Comparison of ENCODE assay signal across 23 cellular contexts in the genomic region with DNA sequence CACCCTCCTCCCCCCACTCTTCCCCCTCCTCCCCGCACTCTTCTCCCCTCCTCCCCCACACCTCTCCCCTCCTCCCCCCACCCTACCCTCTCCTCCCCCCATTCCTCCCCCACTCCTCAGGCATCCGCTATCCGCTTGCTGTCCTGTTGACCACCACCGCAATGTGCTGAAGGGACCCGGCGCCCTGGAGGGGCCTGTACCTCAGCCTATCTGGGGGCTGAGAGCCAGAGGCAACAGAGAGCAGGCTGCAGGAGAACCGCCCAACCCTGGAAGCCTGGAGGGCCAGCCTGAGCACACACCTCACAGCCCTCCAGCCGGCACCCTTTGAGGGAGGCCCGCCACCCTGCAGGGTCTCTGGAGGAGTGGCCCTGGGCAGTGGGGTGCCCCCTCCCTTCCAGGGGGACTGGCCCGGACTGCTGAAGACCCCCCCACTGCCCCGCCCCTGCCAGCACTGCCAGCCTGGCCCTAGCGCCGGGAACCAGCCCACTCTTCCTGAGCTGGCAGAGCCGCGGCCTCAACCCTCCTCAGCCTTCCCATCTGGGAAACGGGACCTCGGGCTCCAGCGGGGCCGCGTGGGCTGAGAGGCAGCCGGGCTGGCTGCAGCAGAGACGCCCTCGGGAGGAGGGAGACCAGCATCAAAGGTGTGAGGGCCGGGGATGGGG. TPM values are rescaled to one million over a fixed set of nuclear protein-coding genes. Genes with fewer than 3 reads are reported as not detected.
DNase-seq lines count a peak whose midpoint lies in the region; ATAC-seq and TF ChIP-seq lines count a peak whose summit lies in the region.
"Had no signal": no experiment of that assay in that cellular context is flagged by ENCODE, and none has a peak within 500 bp of the region (broad histone marks: within the 10 kb centered on the region; RNA-seq: fewer than 3 reads in every experiment).

No MANE protein-coding gene starts in this region.

- no peaks in the 10 kb centered on the region for H3K9me3 Mint-ChIP-seq in activated CD8-positive, alpha-beta memory T cell treated with anti-CD3 and anti-CD28 coated beads, Interleukin-2, amount 10 ng/mL, durations not matched to agents 7 days and 5 days (ENCODE audit: low read depth)
- H3K9me3 Mint-ChIP-seq: CD4-positive, CD25-positive, alpha-beta regulatory T cell; GM23338; T-cell had no signal

- H3K4me3 Mint-ChIP-seq in activated CD8-positive, alpha-beta memory T cell treated with anti-CD3 and anti-CD28 coated beads, Interleukin-2, amount 10 ng/mL, durations not matched to agents 7 days and 5 days: no peak overlapping the region
- H3K4me3 Mint-ChIP-seq: CD4-positive, CD25-positive, alpha-beta regulatory T cell; GM23338; T-cell had no signal

- H3K9me3 ChIP-seq in body of pancreas: no peaks in the 10 kb centered on the region
- H3K9me3 ChIP-seq: BE2C, HAP-1, Peyer's patch had no signal

- intact Hi-C loops in body of pancreas (cut with DNase I): no loop called here

- peak; percentile 34 for ATAC-seq in activated CD8-positive, alpha-beta memory T cell treated with anti-CD3 and anti-CD28 coated beads, Interleukin-2, amount 10 ng/mL, durations not matched to agents 7 days and 5 days
- ATAC-seq in HG02973 (IDR thresholded peaks at IDR 0.05; ENCODE audit: unreplicated experiment) (no peak), body of pancreas (no peak)
- ATAC-seq: SK-N-SH treated with all-trans-retinoic acid at 6 μM for 48 hours, T-cell had no signal

- 70% methylated on average over 10 of the region's 24 CpGs; no CpG with 5 or more reads in 1 of the 2 donors for WGBS in body of pancreas, 2 donors

- H3K27ac Mint-ChIP-seq in activated CD8-positive, alpha-beta memory T cell treated with anti-CD3 and anti-CD28 coated beads, Interleukin-2, amount 10 ng/mL, durations not matched to agents 7 days and 5 days: no peak overlapping the region
- H3K27ac Mint-ChIP-seq: CD4-positive, CD25-positive, alpha-beta regulatory T cell; GM23338; T-cell had no signal

- DNase-seq in activated CD8-positive, alpha-beta memory T cell treated with anti-CD3 and anti-CD28 coated beads, Interleukin-2, amount 10 ng/mL, durations not matched to agents 7 days and 5 days: no peak
- DNase-seq in activated CD8-positive, alpha-beta memory T cell treated with anti-CD3 and anti-CD28 coated beads, Interleukin-2, amount 50 U/mL, for 48 hours: no peak
- DNase-seq in OCI-M1 (lab: John Stamatoyannopoulos, UW) (peak; percentile 65), left kidney (ENCODE audit: low read depth, low spot score) (peak; percentile 44), NAMALWA (ENCODE audit: low spot score) (no peak), body of pancreas (no peak)
- DNase-seq: BE2C; CD4-positive, CD25-positive, alpha-beta regulatory T cell; COR-L47; IMR-90; MV-4-11; NCI-H1694; NCI-H2081; NCI-H2171; NCI-H524 treated with DMSO at 0.1 percent for 48 hours; Peyer's patch; T-cell had no signal

- H3K4me1 ChIP-seq in body of pancreas: no peaks in the 10 kb centered on the region
- H3K4me1 ChIP-seq: BE2C, HAP-1 had no signal

- TF ChIP-seq POLR2A in body of pancreas (IDR thresholded peaks at IDR 0.05): no peak

- H3K36me3 Mint-ChIP-seq in activated CD8-positive, alpha-beta memory T cell treated with anti-CD3 and anti-CD28 coated beads, Interleukin-2, amount 10 ng/mL, durations not matched to agents 7 days and 5 days: no peaks in the 10 kb centered on the region
- H3K36me3 Mint-ChIP-seq: CD4-positive, CD25-positive, alpha-beta regulatory T cell; T-cell had no signal

- H3K4me1 Mint-ChIP-seq in activated CD8-positive, alpha-beta memory T cell treated with anti-CD3 and anti-CD28 coated beads, Interleukin-2, amount 10 ng/mL, durations not matched to agents 7 days and 5 days: peaks cover 5% of the 10 kb centered on the region
- H3K4me1 Mint-ChIP-seq: GM23338 had no signal

- no peak overlapping the region for H3K27ac ChIP-seq in body of pancreas
- H3K27ac ChIP-seq: Peyer's patch had no signal

- CTCF ChIA-PET in activated CD8-positive, alpha-beta memory T cell treated with anti-CD3 and anti-CD28 coated beads, Interleukin-2, amount 10 ng/mL, durations not matched to agents 7 days and 5 days (lab: Charles Lee): no interaction called here

- H3K27me3 ChIP-seq in body of pancreas: no peaks in the 10 kb centered on the region

- no peak overlapping the region for H3K4me3 ChIP-seq in body of pancreas
- H3K4me3 ChIP-seq: HAP-1 had no signal

- H3K27me3 Mint-ChIP-seq in activated CD8-positive, alpha-beta memory T cell treated with anti-CD3 and anti-CD28 coated beads, Interleukin-2, amount 10 ng/mL, durations not matched to agents 7 days and 5 days: peaks cover 3% of the 10 kb centered on the region

- no peak for TF ChIP-seq CTCF in body of pancreas (IDR thresholded peaks at IDR 0.05)

- no peaks in the 10 kb centered on the region for H3K36me3 ChIP-seq in body of pancreas (replicated peaks in 1 of 2; ENCODE audit: insufficient read depth in 1 of 2, low read depth in 2 of 2)
- H3K36me3 ChIP-seq: BE2C, HAP-1, Peyer's patch had no signal

RNA-seq across cellular contexts. Expression of gene C1QTNF12, which starts 1.2 kb away (rescaled TPM):
- 1 to 10 TPM; 2.0 to 2.6 TPM for total RNA-seq in activated CD8-positive, alpha-beta memory T cell treated with anti-CD3 and anti-CD28 coated beads, Interleukin-2, amount 10 ng/mL, durations not matched to agents 7 days and 5 days
- not detected for total RNA-seq in body of pancreas
- total RNA-seq: Daoy, M059J had no signal

RNA-seq across cellular contexts. Expression of gene B3GALT6, which starts 13.3 kb away (rescaled TPM):
- 10 to 100 TPM; 17.6 to 25.5 TPM for total RNA-seq in activated CD8-positive, alpha-beta memory T cell treated with anti-CD3 and anti-CD28 coated beads, Interleukin-2, amount 10 ng/mL, durations not matched to agents 7 days and 5 days
- total RNA-seq in body of pancreas: 10 to 100 TPM; 18.4 to 35.6 TPM

RNA-seq across cellular contexts. Expression of gene SDF4, which starts 13.5 kb away (rescaled TPM):
- total RNA-seq in activated CD8-positive, alpha-beta memory T cell treated with anti-CD3 and anti-CD28 coated beads, Interleukin-2, amount 10 ng/mL, durations not matched to agents 7 days and 5 days: 100 to 1,000 TPM; 109 to 144 TPM
- total RNA-seq in body of pancreas: 10 to 100 TPM; 89.2 to 97.6 TPM

RNA-seq across cellular contexts. Expression of gene UBE2J2, which starts 28.3 kb away (rescaled TPM):
- 10 to 100 TPM; 71.3 to 83.3 TPM for total RNA-seq in activated CD8-positive, alpha-beta memory T cell treated with anti-CD3 and anti-CD28 coated beads, Interleukin-2, amount 10 ng/mL, durations not matched to agents 7 days and 5 days
- total RNA-seq in body of pancreas: 10 to 100 TPM; 23.6 to 39.2 TPM

RNA-seq across cellular contexts. Expression of gene TNFRSF4, which starts 31.4 kb away (rescaled TPM):
- total RNA-seq in activated CD8-positive, alpha-beta memory T cell treated with anti-CD3 and anti-CD28 coated beads, Interleukin-2, amount 10 ng/mL, durations not matched to agents 7 days and 5 days: 10 to 100 TPM in 1 of 2 experiments, 1 to 10 TPM in 1; 8.1 to 72.4 TPM
- total RNA-seq in body of pancreas: 1 to 10 TPM in 1 of 2 donors, under 1 TPM in 1; 0.99 to 2.6 TPM
- total RNA-seq: Daoy, GM23338, IMR-90, M059J had no signal

Comparison
In these comparisons a context has a peak if more than half of its experiments do, and no peak if none do; other contexts are left out.
1. DNase-seq: peak in OCI-M1 (single experiment) and left kidney (single experiment); none in activated CD8-positive, alpha-beta memory T cell treated with anti-CD3 and anti-CD28 coated beads, Interleukin-2, amount 10 ng/mL, durations not matched to agents 7 days and 5 days (single experiment), activated CD8-positive, alpha-beta memory T cell treated with anti-CD3 and anti-CD28 coated beads, Interleukin-2, amount 50 U/mL, for 48 hours (single experiment), NAMALWA (single experiment) and body of pancreas (0 of 4).